ENCODE assay signal across 17 cellular contexts in genomic region chr17:47176438-47176837, GRCh38. TPM values are rescaled to one million over a fixed set of nuclear protein-coding genes. Genes with fewer than 3 reads are reported as not detected.
DNase-seq lines count a peak whose midpoint lies in the region; ATAC-seq and TF ChIP-seq lines count a peak whose summit lies in the region.
"Had no signal": no experiment of that assay in that cellular context is flagged by ENCODE, and none has a peak within 500 bp of the region (broad histone marks: within the 10 kb centered on the region; RNA-seq: fewer than 3 reads in every experiment).

No MANE protein-coding gene starts in this region.

- H3K27me3 ChIP-seq in SK-N-SH (ENCODE audit: insufficient read depth) (no peaks in the 10 kb centered on the region), GM23338 (ENCODE audit: insufficient read depth) (no peaks in the 10 kb centered on the region)

- H3K9ac ChIP-seq in SK-N-SH = no peak overlapping the region

- POLR2A ChIA-PET in SK-N-SH (lab: Yijun Ruan, JAX) = no interaction called here

- H2AFZ ChIP-seq in SK-N-SH (ENCODE audit: low read depth) (no peak overlapping the region), GM23338 (no peak overlapping the region)

- H3K79me2 ChIP-seq in SK-N-SH (ENCODE audit: insufficient read depth) (peaks cover 100% of the 10 kb centered on the region), GM23338 (replicated peaks; ENCODE audit: insufficient read depth) (peaks cover 83% of the 10 kb centered on the region)

- H4K20me1 ChIP-seq in SK-N-SH (ENCODE audit: insufficient read depth) (peaks cover 79% of the 10 kb centered on the region), GM23338 (replicated peaks; ENCODE audit: insufficient read depth) (peaks cover 21% of the 10 kb centered on the region)

- H3K9me3 Mint-ChIP-seq in GM23338 = no peaks in the 10 kb centered on the region
- H3K9me3 Mint-ChIP-seq in effector memory CD8-positive, alpha-beta T cell = no peaks in the 10 kb centered on the region

- H3K4me2 ChIP-seq in SK-N-SH (no peak overlapping the region), GM23338 (no peak overlapping the region)

- peaks cover 60 to 75% of the 10 kb centered on the region in 2 experiments for H3K36me3 ChIP-seq in SK-N-SH (replicated peaks in 1 of 2; ENCODE audit: control insufficient read depth in 1 of 2, insufficient read depth in 2 of 2, low read length in 1 of 2)
- H3K36me3 ChIP-seq in GM23338 (ENCODE audit: insufficient read depth) = 0 out of 2 replicates have a peak, but pooled peaks cover 6% of the 10 kb centered on the region

- TF ChIP-seq RAD21 in SK-N-SH (IDR thresholded peaks at IDR 0.05; ENCODE audit: low read length) = no peak

- H3K4me1 Mint-ChIP-seq in GM23338 = peaks cover 25% of the 10 kb centered on the region
- H3K4me1 Mint-ChIP-seq in effector memory CD8-positive, alpha-beta T cell (ENCODE audit: low read depth in 2 of 2) = peaks cover 22 to 42% of the 10 kb centered on the region in 2 donors

- peaks cover 29% of the 10 kb centered on the region for H3K36me3 Mint-ChIP-seq in GM23338 (ENCODE audit: low read depth)
- H3K36me3 Mint-ChIP-seq in effector memory CD8-positive, alpha-beta T cell (ENCODE audit: insufficient read depth) = peaks cover 39% of the 10 kb centered on the region

- no peaks in the 10 kb centered on the region for H3K27me3 Mint-ChIP-seq in GM23338 (ENCODE audit: insufficient read depth, low read depth, poor library complexity)
- no peaks in the 10 kb centered on the region for H3K27me3 Mint-ChIP-seq in effector memory CD8-positive, alpha-beta T cell

- H3K9me3 ChIP-seq in SK-N-SH = no peaks in the 10 kb centered on the region

- DNase-seq in SK-N-SH (no peak), GM23338 (ENCODE audit: low spot score) (no peak), SK-N-DZ (ENCODE audit: low spot score) (peak; percentile 73), hepatic stellate cell (ENCODE audit: low spot score) (no peak), GM03348 (ENCODE audit: low spot score) (no peak)
- DNase-seq in effector memory CD8-positive, alpha-beta T cell = no peak
- DNase-seq: C1 segment of cervical spinal cord, DMS53, NCI-H1092, NCI-H345, NCI-H748 treated with DMSO at 0.1 percent for 48 hours, Right ventricle myocardium superior had no signal

- no peak overlapping the region; a peak in 1 of 4 replicates for H3K27ac ChIP-seq in SK-N-SH (ENCODE audit: low read depth in 2 of 2, low read length in 1 of 2)
- peak overlapping the region; percentile 28; the same call in 1 of the 2 replicates for H3K27ac ChIP-seq in GM23338 (ENCODE audit: low read depth)
- H3K27ac ChIP-seq: 22Rv1 had no signal

- no peaks in the 10 kb centered on the region for H3K9me2 ChIP-seq in SK-N-SH
- no peaks in the 10 kb centered on the region for H3K9me2 ChIP-seq in GM23338 (ENCODE audit: insufficient read depth)

- no peak overlapping the region; the same call in 2 of the 3 replicates for H3K4me3 Mint-ChIP-seq in GM23338
- no peak overlapping the region for H3K4me3 Mint-ChIP-seq in effector memory CD8-positive, alpha-beta T cell

- H3F3A ChIP-seq in SK-N-SH (replicated peaks; ENCODE audit: insufficient read depth) (peaks cover 9% of the 10 kb centered on the region), GM23338 (replicated peaks; ENCODE audit: low read depth) (no peaks in the 10 kb centered on the region)

- WGBS in SK-N-SH (ENCODE audit: low lambda C conversion rate) = 91% methylated on average over 2 of the region's 2 CpGs

- peak overlapping the region; percentile 45; the same call in 1 of the 2 replicates for H3K27ac Mint-ChIP-seq in GM23338
- H3K27ac Mint-ChIP-seq in effector memory CD8-positive, alpha-beta T cell = peak overlapping the region; percentile 16 to 41

- ATAC-seq in SK-N-SH treated with all-trans-retinoic acid at 6 μM for 48 hours = no peak
- no peak for ATAC-seq in GM23338
- ATAC-seq in effector memory CD8-positive, alpha-beta T cell (replicated peaks) = no peak
- no peak for ATAC-seq in GM18511 (IDR thresholded peaks at IDR 0.05; ENCODE audit: unreplicated experiment)
- ATAC-seq: Panc1 had no signal

- CTCF ChIA-PET in SK-N-SH (lab: Yijun Ruan, JAX) = interaction anchor here (1.1 to 1.2 kb wide), 2 partner anchors 12 to 139 kb away, joined by 4 to 5 read pairs; no protein-coding TSS in a partner anchor

- no peak for TF ChIP-seq EP300 in SK-N-SH (IDR thresholded peaks at IDR 0.05; ENCODE audit: borderline replicate concordance in 1 of 2, low read depth in 1 of 2, low read length in 1 of 2)

- no peak overlapping the region for H3K4me3 ChIP-seq in SK-N-SH (ENCODE audit: low read depth in 2 of 2, low read length in 1 of 2)
- no peak overlapping the region for H3K4me3 ChIP-seq in GM23338

- no peak for TF ChIP-seq CTCF in SK-N-SH (IDR thresholded peaks at IDR 0.05)
- no peak for TF ChIP-seq CTCF in GM23338 (conservative IDR thresholded peaks at IDR 0.05; ENCODE audit: low read depth in 2 of 2)

- H3K4me1 ChIP-seq in SK-N-SH (ENCODE audit: control insufficient read depth in 1 of 2, insufficient read depth in 2 of 2, low read depth in 1 of 2, low read length in 1 of 2) = no peaks in the 10 kb centered on the region; a peak in 1 of 4 replicates
- H3K4me1 ChIP-seq in GM23338 (ENCODE audit: insufficient read depth) = peaks cover 19% of the 10 kb centered on the region

TF ChIP-seq in SK-N-SH treated with all-trans-retinoic acid at 6 μM for 48 hours, 23 proteins besides CTCF, POLR2A, EP300 and RAD21 (continues in another document):
- TF ChIP-seq TOX (CRISPR knock-in tag; IDR thresholded peaks at IDR 0.05; ENCODE audit: borderline replicate concordance) = no peak
- 0 out of 2 replicates have a peak, but pooled peaks have one; percentile 11 for TF ChIP-seq TCF4 (CRISPR knock-in tag; IDR thresholded peaks at IDR 0.05; ENCODE audit: borderline replicate concordance)
- peak; percentile 29; the same call in 1 of the 2 replicates for TF ChIP-seq ZFP30 (CRISPR knock-in tag; IDR thresholded peaks at IDR 0.05)
- TF ChIP-seq CSDC2 (CRISPR knock-in tag; IDR thresholded peaks at IDR 0.05) = no peak
- TF ChIP-seq ZNF70 (CRISPR knock-in tag; IDR thresholded peaks at IDR 0.05) = no peak
- no peak for TF ChIP-seq ZFP3 (CRISPR knock-in tag; IDR thresholded peaks at IDR 0.05)
- TF ChIP-seq ZC3H10 (CRISPR knock-in tag; IDR thresholded peaks at IDR 0.05) = no peak

TF ChIP-seq in SK-N-SH, 30 proteins besides CTCF, POLR2A, EP300 and RAD21:
- TF ChIP-seq FOSL2 (IDR thresholded peaks at IDR 0.05; ENCODE audit: borderline replicate concordance, low read depth) = no peak
- TF ChIP-seq RXRA (IDR thresholded peaks at IDR 0.05; ENCODE audit: borderline replicate concordance, low read depth) = no peak
- no peak for TF ChIP-seq RFX5 (IDR thresholded peaks at IDR 0.05; ENCODE audit: low read length)

TF ChIP-seq in GM23338, 12 proteins besides CTCF, POLR2A, EP300 and RAD21 (continues in another document):
- TF ChIP-seq REST (IDR thresholded peaks at IDR 0.05; ENCODE audit: unreplicated experiment) (no peak), EZH2phosphoT487 (IDR thresholded peaks at IDR 0.05; ENCODE audit: unreplicated experiment) (no peak), POLR2AphosphoS5 (IDR thresholded peaks at IDR 0.05; ENCODE audit: low read depth) (no peak), ETS1 (IDR thresholded peaks at IDR 0.05) (no peak)

RNA-seq across cellular contexts. Expression of gene CDC27, which starts 12.7 kb away (rescaled TPM):
- polyA plus RNA-seq in SK-N-SH (2012; rRNA removed) (44.3 and 48.7 TPM in 2 replicates), GM23338 (2016; fragmentation: Nextera tagmentation; extraction: Ambion mirVana) (73.0 and 85.5 TPM in 2 replicates)
- 49.0 and 49.4 TPM in 2 replicates for polyA plus RNA-seq in SK-N-SH (2012; cell fraction: cytosol; rRNA removed)
- 58.3 and 107 TPM in 2 replicates for polyA plus RNA-seq in SK-N-SH (2012; cell fraction: nucleus; rRNA removed)
- total RNA-seq in GM23338 (2014; rRNA removed; shearing (Covaris generic)) = 47.9 and 49.7 TPM in 2 replicates
- 58.9 and 61.2 TPM in 2 replicates for polyA plus RNA-seq in SK-N-DZ (2014; cell fraction: cytosol; rRNA removed)
- polyA plus RNA-seq in SK-N-DZ (2014; cell fraction: nucleus; rRNA removed) = 71.2 and 102 TPM in 2 replicates

RNA-seq across cellular contexts. Expression of gene MYL4, which starts 32.7 kb away (rescaled TPM):
- polyA plus RNA-seq in SK-N-SH (2012; rRNA removed) (not detected in 2 replicates), GM23338 (2016; fragmentation: Nextera tagmentation; extraction: Ambion mirVana) (0.44 and 2.5 TPM in 2 replicates)
- 0.04 TPM in 1 of 2 replicates, not detected in the other for polyA plus RNA-seq in SK-N-SH (2012; cell fraction: cytosol; rRNA removed)
- 0.23 TPM in 1 of 2 replicates, not detected in the other for polyA plus RNA-seq in SK-N-SH (2012; cell fraction: nucleus; rRNA removed)
- total RNA-seq in GM23338 (2014; rRNA removed; shearing (Covaris generic)) = not detected in 2 replicates
- polyA plus RNA-seq in SK-N-DZ (2014; cell fraction: cytosol; rRNA removed) = not detected in 2 replicates
- polyA plus RNA-seq in SK-N-DZ (2014; cell fraction: nucleus; rRNA removed) = 0.47 TPM in 1 of 2 replicates, not detected in the other
- total RNA-seq: HT-29 had no signal
